Comparison of ENCODE assay signal across 8 cellular contexts in genomic region chr2:200944467-200945394, GRCh38. TPM values are rescaled to one million over a fixed set of nuclear protein-coding genes. Genes with fewer than 3 reads are reported as not detected.
DNase-seq lines count a peak whose midpoint lies in the region; ATAC-seq, FAIRE-seq and TF ChIP-seq lines count a peak whose summit lies in the region.

No MANE protein-coding gene starts in this region.

- no peaks in the 10 kb centered on the region for H3K4me1 ChIP-seq in small intestine (ENCODE audit: control insufficient read depth in 2 of 2, insufficient read depth in 1 of 2, low read depth in 1 of 2, low read length in 1 of 2)
- H3K4me1 ChIP-seq in psoas muscle, result no peaks in the 10 kb centered on the region

- TF ChIP-seq POLR2A in lower leg skin (IDR thresholded peaks at IDR 0.05), result no peak

- intact Hi-C loops in psoas muscle (cut with DNase I), result loop anchor here in 1 of 2 donors (5.0 kb wide), 1 partner anchor 43 kb away; no protein-coding TSS in a partner anchor
- intact Hi-C loops in sciatic nerve (cut with DNase I), result no loop called here
- intact Hi-C loops in lower leg skin (cut with DNase I; ENCODE audit: low total_unique reads), result no loop called here

- WGBS in small intestine, 3 donors, result 69 to 78% (median 77%) methylated on average over 12 of the region's 12 CpGs
- WGBS in psoas muscle, 3 donors, result 94 to 97% (median 96%) methylated on average over 12 of the region's 12 CpGs
- WGBS in lower leg skin, 2 donors, result 90 to 93% methylated on average over 12 of the region's 12 CpGs

- in situ Hi-C loops in brain microvascular endothelial cell (cut with HindIII; ENCODE audit: low pct_ligation_motif_present, low sequenced_read_pairs), result no loop called here

- H3K9me3 ChIP-seq in small intestine (ENCODE audit: control insufficient read depth, low read depth) (no peaks in the 10 kb centered on the region), psoas muscle (no peaks in the 10 kb centered on the region)

- TF ChIP-seq CTCF in brain microvascular endothelial cell (IDR thresholded peaks at IDR 0.05; ENCODE audit: low read depth, low read length, missing control alignments) (no peak), psoas muscle (IDR thresholded peaks at IDR 0.05) (no peak), lower leg skin (IDR thresholded peaks at IDR 0.05) (peak in 1 of 3 donors; percentile 91)

- peaks cover 11% of the 10 kb centered on the region for H3K36me3 ChIP-seq in brain microvascular endothelial cell (replicated peaks)
- H3K36me3 ChIP-seq in small intestine (ENCODE audit: control insufficient read depth in 2 of 2, insufficient read depth in 2 of 2, low read length in 2 of 2), result peaks cover 7 to 11% of the 10 kb centered on the region in 2 donors
- H3K36me3 ChIP-seq in psoas muscle (ENCODE audit: insufficient read depth in 1 of 2, low read depth in 1 of 2), result peaks cover 12 to 99% of the 10 kb centered on the region in 2 donors

- peak overlapping the region; percentile 66 for H3K27ac ChIP-seq in brain microvascular endothelial cell
- peak overlapping the region; percentile 27 to 37 for H3K27ac ChIP-seq in small intestine (ENCODE audit: low read depth in 1 of 2, low read length in 1 of 2)
- no peak overlapping the region for H3K27ac ChIP-seq in psoas muscle

- no peak for FAIRE-seq in small intestine (lab: Jason Lieb, UNC)

- H3K27me3 ChIP-seq in brain microvascular endothelial cell (replicated peaks), result no peaks in the 10 kb centered on the region
- no peaks in the 10 kb centered on the region for H3K27me3 ChIP-seq in small intestine (ENCODE audit: control insufficient read depth in 2 of 2, insufficient read depth in 2 of 2, low read length in 2 of 2)
- H3K27me3 ChIP-seq in psoas muscle (ENCODE audit: insufficient read depth in 3 of 3, low read length in 2 of 3), result no peaks in the 10 kb centered on the region

- H3K4me3 ChIP-seq in brain microvascular endothelial cell (ENCODE audit: low read depth, low read length) (no peak overlapping the region), small intestine (ENCODE audit: low read depth in 1 of 2, low read length in 2 of 2) (no peak overlapping the region), psoas muscle (no peak overlapping the region), lower leg skin (ENCODE audit: low read depth, poor library complexity, severe bottlenecking) (no peak overlapping the region)

- ATAC-seq in psoas muscle (no peak), sciatic nerve (no peak)

- DNase-seq in EL (peak; percentile 93), RKO (ENCODE audit: low spot score) (peak; percentile 92), brain microvascular endothelial cell (peak; percentile 95), small intestine (peak; percentile 64), psoas muscle (no peak), sciatic nerve (ENCODE audit: low spot score) (no peak), GM19238 (ENCODE audit: insufficient read length, low spot score) (no peak), lower leg skin (ENCODE audit: low spot score in 2 of 2) (no peak)

RNA-seq across cellular contexts. Expression of gene ORC2, which starts 18.7 kb away (rescaled TPM):
- 10 to 100 TPM in 2 of 3 donors, 1 to 10 TPM in 1; 8.9 to 11.8 (median 11.0) TPM for polyA plus RNA-seq in small intestine
- total RNA-seq in psoas muscle, result 10 to 100 TPM in 3 of 4 donors, 1 to 10 TPM in 1; 7.1 to 17.7 (median 12.4) TPM
- 1 to 10 TPM; 3.3 to 5.7 (median 5.2) TPM for polyA plus RNA-seq in psoas muscle
- 36.2 TPM for total RNA-seq in sciatic nerve
- 10 to 100 TPM; 10.1 to 20.8 (median 15.5) TPM for total RNA-seq in lower leg skin

RNA-seq across cellular contexts. Expression of gene NIF3L1, which starts 55.6 kb away (rescaled TPM):
- polyA plus RNA-seq in small intestine (10 to 100 TPM; 17.6 to 33.2 (median 32.0) TPM), psoas muscle (10 to 100 TPM; 21.2 to 50.0 (median 37.8) TPM)
- total RNA-seq in psoas muscle (10 to 100 TPM; 11.6 to 21.7 (median 16.0) TPM), sciatic nerve (19.9 TPM), lower leg skin (10 to 100 TPM; 19.1 to 41.2 (median 25.2) TPM)

RNA-seq across cellular contexts. Expression of gene PPIL3, which starts 55.9 kb away (rescaled TPM):
- polyA plus RNA-seq in small intestine (10 to 100 TPM; 14.1 to 17.9 (median 14.6) TPM), psoas muscle (10 to 100 TPM; 10.7 to 31.2 (median 18.1) TPM)
- total RNA-seq in psoas muscle (10 to 100 TPM; 13.8 to 18.5 (median 16.8) TPM), sciatic nerve (35.1 TPM), lower leg skin (10 to 100 TPM; 12.6 to 32.5 (median 20.6) TPM)

Comparison
In these comparisons a context has a peak if more than half of its experiments do, and no peak if none do; other contexts are left out.
1. DNase-seq: peak in EL (single experiment), RKO (single experiment), brain microvascular endothelial cell (single experiment) and small intestine (single experiment); none in psoas muscle (0 of 2), sciatic nerve (single experiment), GM19238 (single experiment) and lower leg skin (0 of 2).